ENCODE assay signal across 1 cellular context in genomic region chr18:8623549-8624106, GRCh38.
TF ChIP-seq lines count a peak whose summit lies in the region.

No MANE protein-coding gene starts in this region.

TF ChIP-seq in H1, 55 proteins besides CTCF, POLR2A, EP300 and RAD21 (continued from another document):
- TF ChIP-seq ATF3 (IDR thresholded peaks at IDR 0.05; ENCODE audit: insufficient read depth, low read depth, low read length) (no peak), GABPA (IDR thresholded peaks at IDR 0.05; ENCODE audit: borderline replicate concordance, insufficient read depth, low read length) (no peak), SIN3A (conservative IDR thresholded peaks at IDR 0.05 in 1 of 2, IDR thresholded peaks at IDR 0.05 in 1 of 2; ENCODE audit: low read depth in 1 of 2, low read length in 2 of 2) (no peak), POLR2AphosphoS5 (IDR thresholded peaks at IDR 0.05; ENCODE audit: low read depth, low read length) (no peak), NRF1 (IDR thresholded peaks at IDR 0.05; ENCODE audit: low read depth, low read length) (no peak), RNF2 (IDR thresholded peaks at IDR 0.05; ENCODE audit: borderline replicate concordance, low read depth, low read length, missing control alignments, poor library complexity, severe bottlenecking) (no peak), BACH1 (IDR thresholded peaks at IDR 0.05; ENCODE audit: low read length) (no peak), NANOG (IDR thresholded peaks at IDR 0.05; ENCODE audit: insufficient read depth, low read depth, low read length, poor library complexity, severe bottlenecking) (no peak), KDM1A (IDR thresholded peaks at IDR 0.05; ENCODE audit: borderline replicate concordance, low read length) (no peak), SP2 (IDR thresholded peaks at IDR 0.05; ENCODE audit: low read length) (no peak)
